8 cellular contexts compared by ENCODE assay signal in the genomic region with DNA sequence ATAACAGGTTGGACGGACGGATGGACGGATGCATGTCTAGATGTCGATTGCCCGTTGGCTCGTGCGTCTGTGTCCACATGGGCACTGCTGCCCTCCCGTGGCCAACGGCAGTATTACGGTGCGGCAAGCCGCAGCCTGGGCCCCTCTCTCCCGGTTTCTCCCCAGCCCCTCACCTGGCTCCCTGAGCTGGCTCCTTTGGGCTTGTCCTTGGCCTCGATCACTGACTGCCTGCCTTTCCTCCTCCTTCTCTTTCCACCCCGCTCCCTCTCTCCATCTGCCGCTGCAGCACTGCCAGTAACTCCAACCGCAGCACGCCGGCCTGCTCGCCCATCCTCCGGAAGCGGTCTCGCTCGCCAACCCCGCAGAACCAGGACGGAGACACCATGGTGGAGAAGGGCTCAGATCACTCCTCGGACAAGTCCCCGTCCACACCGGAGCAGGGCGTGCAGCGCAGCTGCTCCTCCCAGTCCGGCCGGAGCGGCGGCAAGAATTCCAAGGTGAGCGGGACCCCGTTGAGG.
A peak's percentile ranks its signal among the peaks of the same experiment; 100 is the strongest.
DNase-seq lines count a peak whose midpoint lies in the region; ATAC-seq, FAIRE-seq and TF ChIP-seq lines count a peak whose summit lies in the region.

No MANE protein-coding gene starts in this region.

- H3K4me1 ChIP-seq in GM23248 (ENCODE audit: insufficient read depth) (peaks cover 6% of the 10 kb centered on the region), keratinocyte (ENCODE audit: control insufficient read depth, extremely low read depth, insufficient read depth, low read length) (no peaks in the 10 kb centered on the region)

- no peaks in the 10 kb centered on the region for H4K20me1 ChIP-seq in GM23248 (ENCODE audit: insufficient read depth)
- H4K20me1 ChIP-seq in keratinocyte (ENCODE audit: control insufficient read depth, extremely low read depth, insufficient read depth, low read length), result no peaks in the 10 kb centered on the region

- no peaks in the 10 kb centered on the region for H3K9me2 ChIP-seq in GM23248 (ENCODE audit: insufficient read depth)

- H3K79me2 ChIP-seq in GM23248 (ENCODE audit: insufficient read depth), result peaks cover 23% of the 10 kb centered on the region
- no peaks in the 10 kb centered on the region for H3K79me2 ChIP-seq in keratinocyte (ENCODE audit: control insufficient read depth, insufficient read depth, low read length)

- H3K27ac ChIP-seq in GM23248, result no peak overlapping the region
- no peak overlapping the region for H3K27ac ChIP-seq in keratinocyte (ENCODE audit: control insufficient read depth, insufficient read depth, low read length)

- H3K4me3 ChIP-seq in GM23248, result peak overlapping the region; percentile 43; the same call in 1 of the 2 replicates
- no peak overlapping the region for H3K4me3 ChIP-seq in bronchial epithelial cell (ENCODE audit: low read depth, low read length)
- H3K4me3 ChIP-seq in keratinocyte (ENCODE audit: control insufficient read depth in 2 of 3, extremely low read depth in 1 of 3, insufficient read depth in 2 of 3, low read depth in 1 of 3, low read length in 3 of 3), result no peak overlapping the region

- WGBS in GM23248 (ENCODE audit: low coverage in 1 of 2, low lambda C conversion rate in 2 of 2, missing lambda C conversion rate in 2 of 2), 2 experiments, result 55 to 58% methylated on average over 37 of the region's 37 CpGs

- H3K9ac ChIP-seq in GM23248 (peak overlapping the region; percentile 14; the same call in 1 of the 2 replicates), keratinocyte (ENCODE audit: control insufficient read depth, extremely low read depth, insufficient read depth, low read length) (no peak overlapping the region)

- H3K9me3 ChIP-seq in GM23248 (ENCODE audit: low read depth), result no peaks in the 10 kb centered on the region
- H3K9me3 ChIP-seq in keratinocyte (ENCODE audit: control insufficient read depth, low read depth, low read length), result no peaks in the 10 kb centered on the region

- in situ Hi-C loops in GM23248 (cut with MboI), result no loop called here

- H3K4me2 ChIP-seq in GM23248 (ENCODE audit: unreplicated experiment) (peak overlapping the region; percentile 45), keratinocyte (ENCODE audit: control insufficient read depth, extremely low read depth, insufficient read depth, low read depth, low read length) (no peak overlapping the region)

- no peaks in the 10 kb centered on the region for H3K36me3 ChIP-seq in GM23248 (ENCODE audit: low read depth)
- H3K36me3 ChIP-seq in bronchial epithelial cell (ENCODE audit: control insufficient read depth, insufficient read depth, low read length), result no peaks in the 10 kb centered on the region
- no peaks in the 10 kb centered on the region for H3K36me3 ChIP-seq in keratinocyte (ENCODE audit: control insufficient read depth in 2 of 2, extremely low read depth in 1 of 2, insufficient read depth in 2 of 2, low read length in 2 of 2)

- peak; percentile 74 for DNase-seq in Daoy (ENCODE audit: low read depth)
- DNase-seq in GM23248, result peak; percentile 81
- peak; percentile 67 for DNase-seq in NCI-H1092 treated with DMSO at 0.1 percent for 48 hours (lab: John Stamatoyannopoulos, UW)
- peak; percentile 39 for DNase-seq in activated CD4-positive, alpha-beta T cell treated with anti-CD3 and anti-CD28 coated beads for 1 hour
- peak; percentile 35 for DNase-seq in bronchial epithelial cell (ENCODE audit: low read depth)
- DNase-seq in keratinocyte (ENCODE audit: low read depth, low spot score), result no peak
- DNase-seq in stimulated activated CD4-positive, alpha-beta T cell treated with anti-CD3 and anti-CD28 coated beads, Interleukin-2, amount 100 ng/mL, for 48 hours, result peak; percentile 73 to 75

- H2AFZ ChIP-seq in GM23248 (no peak overlapping the region), keratinocyte (ENCODE audit: control insufficient read depth, low read length) (no peak overlapping the region)

- dilution Hi-C loops in keratinocyte (cut with MboI; ENCODE audit: extremely low pct_ligation_motif_present, low sequenced_read_pairs), result no loop called here

- ATAC-seq in GM21825 (IDR thresholded peaks at IDR 0.05; ENCODE audit: unreplicated experiment), result no peak

- H3K27me3 ChIP-seq in GM23248 (replicated peaks; ENCODE audit: insufficient read depth), result no peaks in the 10 kb centered on the region
- no peaks in the 10 kb centered on the region for H3K27me3 ChIP-seq in bronchial epithelial cell (ENCODE audit: control insufficient read depth, insufficient read depth, low read length)
- H3K27me3 ChIP-seq in keratinocyte (ENCODE audit: control insufficient read depth, extremely low read depth, insufficient read depth, low read length), result peaks cover 10% of the 10 kb centered on the region

- no peaks in the 10 kb centered on the region for H3K9me1 ChIP-seq in keratinocyte (ENCODE audit: control insufficient read depth, extremely low read depth, insufficient read depth, low read length)

- TF ChIP-seq CTCF in bronchial epithelial cell (IDR thresholded peaks at IDR 0.05; ENCODE audit: insufficient read depth, low read length, severe bottlenecking) (peak; percentile 98), keratinocyte (optimal IDR thresholded peaks at IDR 0.05 in 1 of 3, IDR thresholded peaks at IDR 0.05 in 1 of 3, conservative IDR thresholded peaks at IDR 0.05 in 1 of 3; ENCODE audit: extremely low read depth in 1 of 3, insufficient read depth in 2 of 3, low read length in 3 of 3) (peak; percentile 85 to 98 (median 96))

- FAIRE-seq in bronchial epithelial cell (lab: Jason Lieb, UNC) (no peak), keratinocyte (lab: Jason Lieb, UNC) (no peak)

- no peaks in the 10 kb centered on the region for H3F3A ChIP-seq in GM23248 (ENCODE audit: insufficient read depth)
